Comparison of ENCODE assay signal across 9 cellular contexts in the genomic region with DNA sequence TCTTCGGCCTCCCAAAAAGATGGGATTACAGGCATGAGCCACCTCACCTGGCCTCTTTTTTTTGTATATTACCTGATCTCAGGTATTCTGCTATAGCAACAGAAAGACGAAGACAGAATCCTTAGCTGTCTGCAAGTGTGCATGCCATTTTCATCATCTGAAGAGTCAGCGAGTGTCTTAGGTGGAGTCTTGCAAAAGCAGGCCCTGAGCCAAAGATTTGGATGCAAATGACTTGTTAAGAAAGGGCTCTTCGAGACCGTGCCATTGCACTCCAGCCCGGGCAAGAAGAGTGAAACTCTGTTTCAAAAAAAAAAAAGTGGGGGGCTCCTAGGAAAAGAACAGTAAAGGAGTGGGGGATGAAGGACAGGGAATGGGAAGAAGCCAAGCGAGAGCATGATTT. TPM values are rescaled to one million over a fixed set of nuclear protein-coding genes. Genes with fewer than 3 reads are reported as not detected.
DNase-seq lines count a peak whose midpoint lies in the region; ATAC-seq and TF ChIP-seq lines count a peak whose summit lies in the region.
"Had no signal": no experiment of that assay in that cellular context is flagged by ENCODE, and none has a peak within 500 bp of the region (broad histone marks: within the 10 kb centered on the region; RNA-seq: fewer than 3 reads in every experiment).

No MANE protein-coding gene starts in this region.

- H3K9me3 Mint-ChIP-seq in memory B cell, result no peaks in the 10 kb centered on the region

- H3K27ac ChIP-seq in right cardiac atrium (ENCODE audit: low read length) (peak overlapping the region; percentile 93), adrenal gland (peak overlapping the region in 4 of 5 donors; percentile 20 to 99 (median 94)), vagina (peak overlapping the region; percentile 99)
- H3K27ac ChIP-seq: VCaP had no signal

- in situ Hi-C loops in KBM-7 (cut with MboI; ENCODE audit: low pct_unique_long_range_greater_than_20kb, low sequenced_read_pairs), result loop anchor here (25.0 kb wide), 1 partner anchor 139 kb away; no protein-coding TSS in a partner anchor

- TF ChIP-seq CTCF in adrenal gland (IDR thresholded peaks at IDR 0.05) (no peak), vagina (IDR thresholded peaks at IDR 0.05) (no peak)

- H3K4me1 ChIP-seq in right cardiac atrium (ENCODE audit: control insufficient read depth, insufficient read depth, low read length) (no peaks in the 10 kb centered on the region), adrenal gland (replicated peaks in 1 of 2) (peaks cover 9 to 34% of the 10 kb centered on the region in 2 donors), vagina (peaks cover 51% of the 10 kb centered on the region)

- H3K27me3 Mint-ChIP-seq in memory B cell, result no peaks in the 10 kb centered on the region

- no peaks in the 10 kb centered on the region for H3K36me3 ChIP-seq in adrenal gland (replicated peaks in 1 of 2)
- H3K36me3 ChIP-seq in vagina, result no peaks in the 10 kb centered on the region

- H3K4me3 Mint-ChIP-seq in memory B cell, result peak overlapping the region; percentile 97

- no peak for DNase-seq in right cardiac atrium
- no peak for DNase-seq in left cardiac atrium
- DNase-seq in adrenal gland, result no peak
- no peak for DNase-seq in memory B cell (ENCODE audit: low spot score in 2 of 2)
- DNase-seq in vagina (ENCODE audit: extremely low spot score in 2 of 2), result no peak
- no peak for DNase-seq in NCI-H2081 treated with DMSO at 0.1 percent for 48 hours (lab: John Stamatoyannopoulos, UW)
- no peak for DNase-seq in midbrain (lab: John Stamatoyannopoulos, UW)
- DNase-seq in KBM-7, result no peak

- no peak for ATAC-seq in right cardiac atrium
- no peak for ATAC-seq in left cardiac atrium
- ATAC-seq in memory B cell (ENCODE audit: low read depth), result no peak

- peak overlapping the region; percentile 99 for H3K27ac Mint-ChIP-seq in memory B cell

- H3K27me3 ChIP-seq in right cardiac atrium (ENCODE audit: control insufficient read depth, insufficient read depth), result no peaks in the 10 kb centered on the region
- H3K27me3 ChIP-seq in adrenal gland, result no peaks in the 10 kb centered on the region
- H3K27me3 ChIP-seq in vagina, result no peaks in the 10 kb centered on the region

- H3K4me1 Mint-ChIP-seq in memory B cell, result peaks cover 40% of the 10 kb centered on the region

- intact Hi-C loops in right cardiac atrium (cut with DNase I) (loop anchor here in 2 of 4 donors (2.0 kb wide), 1 partner anchor 13 kb away; no protein-coding TSS in a partner anchor), left cardiac atrium (cut with DNase I) (no loop called here), adrenal gland (cut with DNase I) (no loop called here), vagina (cut with DNase I) (loop anchor here (5.0 kb wide), 1 partner anchor 64 kb away; the partner anchor contains the start of gene SPG11)

- H3K4me3 ChIP-seq in right cardiac atrium (ENCODE audit: low read length), result peak overlapping the region; percentile 22
- no peak overlapping the region for H3K4me3 ChIP-seq in adrenal gland
- H3K4me3 ChIP-seq in vagina, result peak overlapping the region in 1 of 2 donors; percentile 1

- peaks cover 1% of the 10 kb centered on the region for H3K36me3 Mint-ChIP-seq in memory B cell

- no peaks in the 10 kb centered on the region for H3K9me3 ChIP-seq in right cardiac atrium (ENCODE audit: control insufficient read depth, low read length)
- no peaks in the 10 kb centered on the region for H3K9me3 ChIP-seq in adrenal gland (replicated peaks in 1 of 3)
- H3K9me3 ChIP-seq in vagina, result no peaks in the 10 kb centered on the region

- WGBS in right cardiac atrium, result 43% methylated on average over 7 of the region's 7 CpGs
- WGBS in adrenal gland, 4 donors, result 67 to 71% (median 67%) methylated on average over 7 of the region's 7 CpGs

- no peak for TF ChIP-seq POLR2A in adrenal gland (IDR thresholded peaks at IDR 0.05)
- no peak for TF ChIP-seq POLR2A in vagina (IDR thresholded peaks at IDR 0.05)

RNA-seq across cellular contexts. Expression of gene TRIM69, which starts 10.2 kb away (rescaled TPM):
- total RNA-seq in right cardiac atrium (10 to 100 TPM; 46.1 to 81.4 (median 71.9) TPM), left cardiac atrium (10 to 100 TPM; 50.2 to 56.7 TPM), adrenal gland (10 to 100 TPM in 6 of 8 donors, 1 to 10 TPM in 2; 7.2 to 38.8 (median 19.2) TPM), vagina (11.3 TPM)
- polyA plus RNA-seq in right cardiac atrium (53.5 TPM), adrenal gland (10 to 100 TPM; 16.9 to 34.7 (median 18.3) TPM)

RNA-seq across cellular contexts. Expression of gene B2M, which starts 14.8 kb away (rescaled TPM):
- total RNA-seq in right cardiac atrium (1,000 to 10,000 TPM; 1,377 to 1,599 (median 1,490) TPM), left cardiac atrium (1,000 to 10,000 TPM; 1,362 to 1,570 TPM), adrenal gland (1,000 to 10,000 TPM; 1,793 to 6,421 (median 3,354) TPM), vagina (2,630 TPM)
- polyA plus RNA-seq in right cardiac atrium (2,022 TPM), adrenal gland (1,000 to 10,000 TPM; 1,063 to 5,117 (median 1,725) TPM)

RNA-seq across cellular contexts. Expression of gene PATL2, which starts 15.0 kb away (rescaled TPM):
- 1 to 10 TPM; 2.4 to 6.6 (median 3.9) TPM for total RNA-seq in right cardiac atrium
- 8.3 TPM for polyA plus RNA-seq in right cardiac atrium
- 1 to 10 TPM; 4.8 to 6.8 TPM for total RNA-seq in left cardiac atrium
- total RNA-seq in adrenal gland, result 1 to 10 TPM in 7 of 8 donors, under 1 TPM in 1; 0.42 to 5.6 (median 2.7) TPM
- 10 to 100 TPM in 2 of 3 donors, 1 to 10 TPM in 1; 1.3 to 18.3 (median 17.5) TPM for polyA plus RNA-seq in adrenal gland
- not detected for total RNA-seq in vagina
